Comparison of ENCODE assay signal across 15 cellular contexts in genomic region chr6:156555117-156555516, GRCh38.
A peak's percentile ranks its signal among the peaks of the same experiment; 100 is the strongest.
DNase-seq lines count a peak whose midpoint lies in the region; ATAC-seq and TF ChIP-seq lines count a peak whose summit lies in the region.
"Had no signal": no experiment of that assay in that cellular context is flagged by ENCODE, and none has a peak within 500 bp of the region (broad histone marks: within the 10 kb centered on the region; RNA-seq: fewer than 3 reads in every experiment).

No MANE protein-coding gene starts in this region.

- DNase-seq in Daoy (ENCODE audit: low read depth), result peak; percentile 23
- DNase-seq in ELR (ENCODE audit: low read depth), result peak; percentile 12
- peak; percentile 16 for DNase-seq in PC-3
- no peak for DNase-seq in anterior cingulate cortex (lab: John Stamatoyannopoulos, UW)
- DNase-seq in HCEC 1CT, result no peak
- DNase-seq: ACHN; C1 segment of cervical spinal cord; Calu3; CD4-positive, alpha-beta T cell; DMS 273 treated with DMSO at 0.1 percent for 48 hours; GF-D8 had no signal

- H3K36me3 Mint-ChIP-seq in activated T-helper 17 cell treated with anti-CD3 and anti-CD28 coated beads, Interleukin-2, amount 50 U/mL, for 72 hours (ENCODE audit: low read depth), result no peaks in the 10 kb centered on the region

- no peak for TF ChIP-seq CTCF in PC-3 (conservative IDR thresholded peaks at IDR 0.05; ENCODE audit: low read depth, low read length)

- H3K27ac Mint-ChIP-seq in activated T-helper 17 cell treated with anti-CD3 and anti-CD28 coated beads, Interleukin-2, amount 50 U/mL, for 72 hours, result no peak overlapping the region
- H3K27ac Mint-ChIP-seq: B cell; CD4-positive, alpha-beta T cell had no signal

- H2AFZ ChIP-seq in PC-3 (ENCODE audit: low read length), result no peak overlapping the region

- H3K4me3 ChIP-seq in PC-3 (ENCODE audit: low read length), result no peak overlapping the region

- H3K9me2 ChIP-seq in PC-3 (replicated peaks; ENCODE audit: low read length), result no peaks in the 10 kb centered on the region

- H3K27me3 ChIP-seq in PC-3 (ENCODE audit: low read length), result no peaks in the 10 kb centered on the region

- H3K27me3 Mint-ChIP-seq in activated T-helper 17 cell treated with anti-CD3 and anti-CD28 coated beads, Interleukin-2, amount 50 U/mL, for 72 hours, result no peaks in the 10 kb centered on the region

- no peaks in the 10 kb centered on the region for H3K9me3 ChIP-seq in PC-3 (ENCODE audit: low read length)

- BruUV-seq in PC-3 (replicated peaks; lab: Mats Ljungman, UMichigan), result no TSS peak

- no peak overlapping the region for H3K4me2 ChIP-seq in PC-3 (ENCODE audit: low read length)

- H4K20me1 ChIP-seq in PC-3 (ENCODE audit: low read length), result no peaks in the 10 kb centered on the region

- H3K9me3 Mint-ChIP-seq in activated T-helper 17 cell treated with anti-CD3 and anti-CD28 coated beads, Interleukin-2, amount 50 U/mL, for 72 hours, result peaks cover 6% of the 10 kb centered on the region

- POLR2A ChIA-PET in PC-3 (lab: Charles Lee; ENCODE audit: unreplicated experiment), result no interaction called here

- CTCF ChIA-PET in PC-3 (lab: Charles Lee), result no interaction called here

- no peak overlapping the region for H3K4me3 Mint-ChIP-seq in activated T-helper 17 cell treated with anti-CD3 and anti-CD28 coated beads, Interleukin-2, amount 50 U/mL, for 72 hours
- H3K4me3 Mint-ChIP-seq: B cell; CD4-positive, alpha-beta T cell had no signal

- ATAC-seq in PC-3, result no peak
- ATAC-seq in activated T-helper 17 cell treated with anti-CD3 and anti-CD28 coated beads, Interleukin-2, amount 50 U/mL, for 72 hours (replicated peaks), result peak; percentile 50
- ATAC-seq in GM18520 (IDR thresholded peaks at IDR 0.05; ENCODE audit: unreplicated experiment), result no peak
- ATAC-seq: HepG2 had no signal

- no peak overlapping the region for H3K9ac ChIP-seq in PC-3 (ENCODE audit: low read length)

- H3F3A ChIP-seq in PC-3 (ENCODE audit: low read length, unreplicated experiment), result no peaks in the 10 kb centered on the region

- no peaks in the 10 kb centered on the region for H3K36me3 ChIP-seq in PC-3 (ENCODE audit: low read depth, low read length)

- H3K4me1 Mint-ChIP-seq in activated T-helper 17 cell treated with anti-CD3 and anti-CD28 coated beads, Interleukin-2, amount 50 U/mL, for 72 hours, result no peaks in the 10 kb centered on the region

- no peaks in the 10 kb centered on the region for H3K79me2 ChIP-seq in PC-3 (ENCODE audit: low read length)

- H3K27ac ChIP-seq in PC-3 (ENCODE audit: low read length), result no peak overlapping the region

- H3K4me1 ChIP-seq in PC-3 (ENCODE audit: insufficient read depth, low read length), result no peaks in the 10 kb centered on the region

- intact Hi-C loops in PC-3 (cut with micrococcal nuclease), result no loop called here

Comparison
In these comparisons a context has a peak if more than half of its experiments do, and no peak if none do; other contexts are left out.
1. DNase-seq: peak in Daoy (single experiment), ELR (single experiment) and PC-3 (single experiment); none in anterior cingulate cortex (0 of 58) and HCEC 1CT (single experiment).